In the genomic region with DNA sequence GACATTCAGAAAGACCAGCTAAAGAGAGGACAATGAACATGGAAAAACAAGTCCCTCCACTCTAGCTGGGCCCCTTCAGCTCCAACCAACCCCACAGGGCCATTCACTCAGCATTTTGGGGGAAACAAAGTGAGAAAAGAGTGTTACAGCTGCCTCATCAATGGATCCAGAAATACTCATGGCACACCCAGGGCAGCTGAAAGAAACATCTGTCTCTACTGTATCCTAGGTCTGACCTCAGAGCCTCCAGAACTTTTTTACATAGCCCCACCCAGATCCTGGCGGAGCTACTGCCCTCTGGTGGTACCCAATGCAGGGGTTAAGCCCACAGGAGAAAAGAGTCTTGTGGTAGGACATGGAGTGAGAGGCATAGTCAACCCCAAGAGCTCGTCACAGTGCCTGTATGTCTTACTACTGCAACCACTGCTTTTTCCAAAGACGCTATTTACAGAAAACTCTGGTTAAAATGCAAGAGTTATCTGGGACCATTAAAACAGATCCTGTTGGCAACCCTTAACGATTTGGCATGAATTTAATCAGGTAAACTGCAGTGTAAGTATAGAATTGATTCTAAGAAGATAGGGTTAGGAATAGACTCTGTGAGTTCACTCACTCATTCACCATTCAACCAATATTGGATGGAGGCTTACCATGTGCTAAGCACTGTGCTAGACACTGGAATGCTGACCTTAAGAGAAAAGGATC, we compare ENCODE assay signal across 8 cellular contexts. TPM values are rescaled to one million over a fixed set of nuclear protein-coding genes. Genes with fewer than 3 reads are reported as not detected.
DNase-seq lines count a peak whose midpoint lies in the region; ATAC-seq, FAIRE-seq and TF ChIP-seq lines count a peak whose summit lies in the region.

No MANE protein-coding gene starts in this region.

- H3K4me1 Mint-ChIP-seq in natural killer cell treated with Interleukin-12 subunit alpha and Interleukin-12 subunit beta and Interleukin-15 and Interleukin-18, amount 100 ng/mL, for 72 hours (ENCODE audit: low read depth in 2 of 2), result peaks cover 0 to 3% of the 10 kb centered on the region in 2 donors

- TF ChIP-seq CTCF in K562 (IDR thresholded peaks at IDR 0.05 in 2 of 3, conservative IDR thresholded peaks at IDR 0.05 in 1 of 3; ENCODE audit: insufficient read depth in 2 of 3, low read depth in 1 of 3, low read length in 3 of 3), result peak; percentile 91 to 94 (median 92)

- H3K27ac ChIP-seq in K562 (ENCODE audit: extremely low read depth, low read depth, low read length), result no peak overlapping the region

- POLR2A ChIA-PET in K562 (lab: Yijun Ruan, JAX), result interaction anchor here (0.6 to 1.6 kb wide), 6 partner anchors 9 to 1039 kb away, joined by 3 to 6 read pairs (median 5); no protein-coding TSS in a partner anchor

- peak overlapping the region in 1 of 2 donors; percentile 36 for H3K27ac Mint-ChIP-seq in natural killer cell treated with Interleukin-12 subunit alpha and Interleukin-12 subunit beta and Interleukin-15 and Interleukin-18, amount 100 ng/mL, for 72 hours

- H3K4me3 Mint-ChIP-seq in natural killer cell treated with Interleukin-12 subunit alpha and Interleukin-12 subunit beta and Interleukin-15 and Interleukin-18, amount 100 ng/mL, for 72 hours, result no peak overlapping the region

- no peak for TF ChIP-seq POLR2A in K562 (conservative IDR thresholded peaks at IDR 0.05)

- peak; percentile 90 for FAIRE-seq in K562 (lab: Jason Lieb, UNC)
- FAIRE-seq in frontal cortex (lab: Jason Lieb, UNC), result no peak

- no peaks in the 10 kb centered on the region for H3K36me3 Mint-ChIP-seq in natural killer cell treated with Interleukin-12 subunit alpha and Interleukin-12 subunit beta and Interleukin-15 and Interleukin-18, amount 100 ng/mL, for 72 hours

- no peak overlapping the region for H3K4me2 ChIP-seq in K562 (ENCODE audit: insufficient read depth, low read length)

- no peak overlapping the region for H3K9ac ChIP-seq in K562 (ENCODE audit: insufficient read depth in 1 of 2, low read depth in 2 of 2, low read length in 2 of 2)

- ATAC-seq in K562, result peak; percentile 98
- ATAC-seq in natural killer cell treated with Interleukin-12 subunit alpha and Interleukin-12 subunit beta and Interleukin-15 and Interleukin-18, amount 100 ng/mL, for 72 hours, result peak; percentile 72 to 85
- ATAC-seq in HG03139 (IDR thresholded peaks at IDR 0.05; ENCODE audit: unreplicated experiment), result no peak

- TF ChIP-seq RAD21 in K562 (CRISPR knock-in tag; conservative IDR thresholded peaks at IDR 0.05 in 1 of 2, IDR thresholded peaks at IDR 0.05 in 1 of 2), result peak; percentile 73 to 79

- H3K27me3 Mint-ChIP-seq in natural killer cell treated with Interleukin-12 subunit alpha and Interleukin-12 subunit beta and Interleukin-15 and Interleukin-18, amount 100 ng/mL, for 72 hours, result no peaks in the 10 kb centered on the region

- no peaks in the 10 kb centered on the region for H3K4me1 ChIP-seq in HAP-1
- H3K4me1 ChIP-seq in K562 (replicated peaks in 1 of 2; ENCODE audit: control insufficient read depth in 2 of 2, insufficient read depth in 2 of 2, low read length in 2 of 2), result peaks cover 14 to 41% of the 10 kb centered on the region in 2 experiments

- H3K27me3 ChIP-seq in HAP-1 (ENCODE audit: low read depth) (no peaks in the 10 kb centered on the region), K562 (ENCODE audit: control insufficient read depth in 2 of 2, insufficient read depth in 2 of 2, low read length in 2 of 2) (no peaks in the 10 kb centered on the region)

- H3K9me1 ChIP-seq in K562 (ENCODE audit: control insufficient read depth, insufficient read depth, low read length), result no peaks in the 10 kb centered on the region

- 28% methylated on average over 4 of the region's 4 CpGs for WGBS in K562 (ENCODE audit: insufficient coverage, low coverage, missing lambda C conversion rate)

- TF ChIP-seq EP300 in K562 (IDR thresholded peaks at IDR 0.05; ENCODE audit: low read length), result no peak

- H2AFZ ChIP-seq in K562 (ENCODE audit: low read depth, low read length), result no peak overlapping the region

- H3K4me3 ChIP-seq in HAP-1 (no peak overlapping the region), K562 (no peak overlapping the region)

- DNase-seq in CD1c-positive myeloid dendritic cell (ENCODE audit: extremely low spot score) (peak; percentile 62), HAP-1 (ENCODE audit: low spot score in 2 of 2) (peak; percentile 40 to 69), RKO (ENCODE audit: low spot score) (peak; percentile 62), K562 (ENCODE audit: extremely low read depth in 1 of 4, low spot score in 3 of 4) (peak; percentile 78 to 82 (median 80)), kidney glomerular epithelial cell (lab: John Stamatoyannopoulos, UW) (no peak), frontal cortex (ENCODE audit: low spot score in 2 of 2) (no peak)
- no peak for DNase-seq in natural killer cell treated with Interleukin-12 subunit alpha and Interleukin-12 subunit beta and Interleukin-15 and Interleukin-18, amount 100 ng/mL, for 72 hours (ENCODE audit: low spot score)

- CTCF ChIA-PET in K562 (lab: Yijun Ruan, JAX; ENCODE audit: low intra/inter-chr PET ratio), result interaction anchor here (0.6 to 1.8 kb wide), 3 partner anchors 23 to 117 kb away, joined by 3 to 12 read pairs (median 3); no protein-coding TSS in a partner anchor

- in situ Hi-C loops in HAP-1 (cut with MboI; ENCODE audit: low sequenced_read_pairs), result no loop called here
- in situ Hi-C loops in K562 (cut with MboI), result no loop called here

- BruUV-seq in K562 (replicated peaks; lab: Mats Ljungman, UMichigan), result no TSS peak

- H3K9me3 Mint-ChIP-seq in natural killer cell treated with Interleukin-12 subunit alpha and Interleukin-12 subunit beta and Interleukin-15 and Interleukin-18, amount 100 ng/mL, for 72 hours, result no peaks in the 10 kb centered on the region

- no peaks in the 10 kb centered on the region for H3K79me2 ChIP-seq in K562 (ENCODE audit: control insufficient read depth, insufficient read depth, low read length)

- H3K36me3 ChIP-seq in HAP-1 (replicated peaks) (no peaks in the 10 kb centered on the region), K562 (ENCODE audit: control insufficient read depth, insufficient read depth, low read length) (peaks cover 13% of the 10 kb centered on the region)

- no peaks in the 10 kb centered on the region for H4K20me1 ChIP-seq in K562 (replicated peaks; ENCODE audit: control insufficient read depth, insufficient read depth, low read length)

- intact Hi-C loops in K562 (cut with micrococcal nuclease), result loop anchor here (1.0 kb wide), 1 partner anchor 25 kb away; no protein-coding TSS in a partner anchor

- no peaks in the 10 kb centered on the region; the same call in 1 of the 2 replicates for H3K9me3 ChIP-seq in HAP-1
- no peaks in the 10 kb centered on the region for H3K9me3 ChIP-seq in K562 (replicated peaks; ENCODE audit: control insufficient read depth, insufficient read depth, low read depth, low read length)

RNA-seq across cellular contexts. Expression of gene FAM83C, which starts 37.4 kb away (rescaled TPM):
- not detected in 2 replicates for total RNA-seq in K562 (2011; cell fraction: chromatin; rRNA removed; ENCODE audit: low replicate concordance)
- total RNA-seq in K562 (2011; cell fraction: nucleolus; rRNA removed), result not detected in 2 replicates
- total RNA-seq in K562 (2011; cell fraction: nucleoplasm; rRNA removed), result not detected in 2 replicates
- total RNA-seq in K562 (2014; rRNA removed), result not detected in 2 replicates
- not detected in 2 replicates for total RNA-seq in K562 (2014; rRNA removed; fragmentation: Illumina TruSeq; extraction: Trizol)
- not detected in 2 replicates for total RNA-seq in K562 (2015; rRNA removed; fragmentation: Illumina TruSeq; extraction: Trizol)
- not detected in 2 replicates for total RNA-seq in K562 (2021)
- not detected in 2 replicates for polyA plus RNA-seq in K562 (2011; rRNA removed)
- not detected in 2 replicates for polyA plus RNA-seq in K562 (2011; cell fraction: cytosol; rRNA removed)
- polyA plus RNA-seq in K562 (2011; cell fraction: nucleus; rRNA removed), result 0.04 TPM in 1 of 2 replicates, not detected in the other
- polyA plus RNA-seq in K562 (2012), result not detected in 2 replicates
- polyA plus RNA-seq in K562 (2014; fragmentation: Illumina TruSeq; extraction: Trizol), result not detected in 2 replicates
- polyA plus RNA-seq in K562 (2014; fragmentation: Nextera tagmentation; extraction: Ambion mirVana), result not detected
- polyA plus RNA-seq in K562 (2014; rRNA removed), result not detected in 2 replicates
- not detected in 2 replicates for polyA minus RNA-seq in K562 (2011; rRNA and poly(A)+ RNA removed)
- not detected in 2 replicates for polyA minus RNA-seq in K562 (2011; cell fraction: cytosol; rRNA and poly(A)+ RNA removed)
- polyA minus RNA-seq in K562 (2011; cell fraction: nucleus; rRNA and poly(A)+ RNA removed), result not detected in 2 replicates
- under 1 TPM in 1 of 2 donors, not detected in 1; 0.10 TPM for total RNA-seq in natural killer cell treated with Interleukin-12 subunit alpha and Interleukin-12 subunit beta and Interleukin-15 and Interleukin-18, amount 100 ng/mL, for 72 hours
- not detected for total RNA-seq in frontal cortex

RNA-seq across cellular contexts. Expression of gene EIF6, which starts 45.0 kb away (rescaled TPM):
- 22.6 and 68.4 TPM in 2 replicates for total RNA-seq in K562 (2011; cell fraction: chromatin; rRNA removed; ENCODE audit: low replicate concordance)
- 89.9 and 93.2 TPM in 2 replicates for total RNA-seq in K562 (2011; cell fraction: nucleolus; rRNA removed)
- 54.0 and 63.2 TPM in 2 replicates for total RNA-seq in K562 (2011; cell fraction: nucleoplasm; rRNA removed)
- total RNA-seq in K562 (2014; rRNA removed) (200 and 244 TPM in 2 replicates), K562 (2014; rRNA removed; fragmentation: Illumina TruSeq; extraction: Trizol) (132 and 180 TPM in 2 replicates), K562 (2015; rRNA removed; fragmentation: Illumina TruSeq; extraction: Trizol) (179 and 180 TPM in 2 replicates), K562 (2021) (229 and 249 TPM in 2 replicates), frontal cortex (71.7 TPM)
- polyA plus RNA-seq in K562 (2011; rRNA removed) (165 and 190 TPM in 2 replicates), K562 (2014; fragmentation: Illumina TruSeq; extraction: Trizol) (247 and 288 TPM in 2 replicates), K562 (2014; fragmentation: Nextera tagmentation; extraction: Ambion mirVana) (100 to 1,000 TPM; 807 to 832 TPM), K562 (2014; rRNA removed) (230 and 241 TPM in 2 replicates)
- polyA plus RNA-seq in K562 (2011; cell fraction: cytosol; rRNA removed), result 339 and 577 TPM in 2 replicates
- 164 and 201 TPM in 2 replicates for polyA plus RNA-seq in K562 (2011; cell fraction: nucleus; rRNA removed)
- 165 and 193 TPM in 2 replicates for polyA plus RNA-seq in K562 (2012)
- 99.7 and 134 TPM in 2 replicates for polyA minus RNA-seq in K562 (2011; rRNA and poly(A)+ RNA removed)
- 80.7 and 88.0 TPM in 2 replicates for polyA minus RNA-seq in K562 (2011; cell fraction: cytosol; rRNA and poly(A)+ RNA removed)
- polyA minus RNA-seq in K562 (2011; cell fraction: nucleus; rRNA and poly(A)+ RNA removed), result 28.8 and 42.4 TPM in 2 replicates
- total RNA-seq in natural killer cell treated with Interleukin-12 subunit alpha and Interleukin-12 subunit beta and Interleukin-15 and Interleukin-18, amount 100 ng/mL, for 72 hours, result 100 to 1,000 TPM; 154 to 233 TPM

RNA-seq across cellular contexts. Expression of gene MMP24OS, which starts 51.7 kb away (rescaled TPM):
- 26.2 and 52.1 TPM in 2 replicates for total RNA-seq in K562 (2011; cell fraction: chromatin; rRNA removed; ENCODE audit: low replicate concordance)
- total RNA-seq in K562 (2011; cell fraction: nucleolus; rRNA removed), result 35.3 and 46.4 TPM in 2 replicates
- 35.9 and 37.4 TPM in 2 replicates for total RNA-seq in K562 (2011; cell fraction: nucleoplasm; rRNA removed)
- total RNA-seq in K562 (2014; rRNA removed) (11.4 and 16.0 TPM in 2 replicates), K562 (2014; rRNA removed; fragmentation: Illumina TruSeq; extraction: Trizol) (3.8 and 5.6 TPM in 2 replicates), K562 (2015; rRNA removed; fragmentation: Illumina TruSeq; extraction: Trizol) (10.4 and 12.6 TPM in 2 replicates), K562 (2021) (38.6 and 41.5 TPM in 2 replicates), frontal cortex (3.3 TPM)
- polyA plus RNA-seq in K562 (2011; rRNA removed) (13.1 and 16.3 TPM in 2 replicates), K562 (2014; fragmentation: Illumina TruSeq; extraction: Trizol) (18.8 and 25.0 TPM in 2 replicates), K562 (2014; fragmentation: Nextera tagmentation; extraction: Ambion mirVana) (1 to 10 TPM in 1 of 2 experiments, under 1 TPM in 1; 0.92 to 1.6 TPM), K562 (2014; rRNA removed) (26.5 and 33.5 TPM in 2 replicates)
- polyA plus RNA-seq in K562 (2011; cell fraction: cytosol; rRNA removed), result 22.7 and 39.5 TPM in 2 replicates
- polyA plus RNA-seq in K562 (2011; cell fraction: nucleus; rRNA removed), result 37.9 and 58.3 TPM in 2 replicates
- polyA plus RNA-seq in K562 (2012), result 23.8 and 45.8 TPM in 2 replicates
- 5.0 and 6.8 TPM in 2 replicates for polyA minus RNA-seq in K562 (2011; rRNA and poly(A)+ RNA removed)
- 16.2 and 26.1 TPM in 2 replicates for polyA minus RNA-seq in K562 (2011; cell fraction: cytosol; rRNA and poly(A)+ RNA removed)
- 20.1 and 29.2 TPM in 2 replicates for polyA minus RNA-seq in K562 (2011; cell fraction: nucleus; rRNA and poly(A)+ RNA removed)
- 10 to 100 TPM; 35.6 to 51.2 TPM for total RNA-seq in natural killer cell treated with Interleukin-12 subunit alpha and Interleukin-12 subunit beta and Interleukin-15 and Interleukin-18, amount 100 ng/mL, for 72 hours

Comparison
In these comparisons a context has a peak if more than half of its experiments do, and no peak if none do; other contexts are left out.
1. DNase-seq: peak in CD1c-positive myeloid dendritic cell (single experiment), HAP-1 (2 of 2), RKO (single experiment) and K562 (4 of 4); none in natural killer cell treated with Interleukin-12 subunit alpha and Interleukin-12 subunit beta and Interleukin-15 and Interleukin-18, amount 100 ng/mL, for 72 hours (single experiment), kidney glomerular epithelial cell (single experiment) and frontal cortex (0 of 2).